8 cellular contexts compared by ENCODE assay signal in the genomic region with DNA sequence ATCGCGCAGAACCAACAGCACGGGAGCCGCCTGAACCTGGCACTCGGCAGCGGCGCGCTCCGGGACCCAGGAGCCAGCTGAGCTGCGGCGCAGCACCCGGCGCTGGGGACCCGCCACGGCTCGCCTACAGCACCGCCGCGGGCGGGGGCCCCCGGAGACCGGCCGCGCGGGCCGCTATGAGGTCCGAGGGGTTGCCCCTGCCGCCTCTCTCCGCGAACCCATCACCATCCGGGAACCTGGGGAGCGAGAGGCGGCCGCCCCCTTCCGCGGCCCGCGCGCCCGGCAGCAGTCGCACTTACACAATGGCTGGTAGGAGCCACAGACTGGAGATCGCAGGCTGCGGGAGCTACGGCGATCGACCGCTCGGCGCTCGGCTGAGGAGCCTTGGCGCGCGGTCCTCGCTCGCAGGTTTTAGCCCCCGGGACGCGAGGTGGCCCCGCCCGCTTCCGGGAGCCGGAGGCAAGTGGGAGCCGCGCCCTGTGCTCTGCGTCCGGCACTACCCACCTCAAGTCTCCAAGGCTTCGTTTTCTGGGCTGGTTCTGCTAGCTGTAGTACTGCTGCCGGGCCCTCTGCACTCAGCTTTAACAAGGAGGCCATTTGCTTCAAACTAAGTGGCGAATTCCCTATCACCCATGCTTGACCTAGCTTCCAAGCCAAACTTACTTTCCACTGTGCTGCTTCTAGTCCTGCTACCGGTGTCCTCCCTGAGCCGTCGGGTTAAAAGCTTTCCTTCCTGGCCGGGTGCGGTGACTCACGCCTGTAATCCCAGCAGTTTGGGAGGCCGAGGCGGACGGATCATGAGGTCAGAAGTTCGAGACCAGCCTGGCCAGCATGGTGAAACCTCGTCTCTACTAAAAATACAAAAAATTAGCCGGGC. TPM values are rescaled to one million over a fixed set of nuclear protein-coding genes. Genes with fewer than 3 reads are reported as not detected.
DNase-seq lines count a peak whose midpoint lies in the region; ATAC-seq and TF ChIP-seq lines count a peak whose summit lies in the region.

A gene (minus strand): TSS at position 386 of the 877 bp plus-strand sequence. CDS start 451 bp downstream, outside the sequence.

- no peak for TF ChIP-seq CTCF in mucosa of descending colon (IDR thresholded peaks at IDR 0.05)

- peaks cover 11% of the 10 kb centered on the region for H3K27me3 ChIP-seq in HUES64 (ENCODE audit: insufficient read depth, low read length)

- peak within 1 kb of the TSS; percentile 67; the same call in 1 of the 2 replicates for H3K27ac ChIP-seq in HUES64 (ENCODE audit: low read depth, low read length)
- peak within 1 kb of the TSS; percentile 82 for H3K27ac ChIP-seq in epithelial cell of prostate

- DNase-seq in DMS 273 (lab: John Stamatoyannopoulos, UW; ENCODE audit: unreplicated experiment) (peak; percentile 95), OCI-M1 (lab: John Stamatoyannopoulos, UW) (peak; percentile 87), activated T-cell treated with anti-CD3 and anti-CD28 coated beads for 48 hours (ENCODE audit: low read depth) (peak; percentile 90), epithelial cell of prostate (ENCODE audit: low read depth, low spot score) (peak; percentile 66), mucosa of descending colon (peak; percentile 93 to 97 (median 95))
- peak; percentile 64 to 80 for DNase-seq in stimulated activated CD8-positive, alpha-beta memory T cell treated with anti-CD3 and anti-CD28 coated beads, Interleukin-4, amount 100 ng/mL, for 1 hour (ENCODE audit: low read depth in 2 of 2, low spot score in 1 of 2)

- peak within 1 kb of the TSS; percentile 72 for H3K9ac ChIP-seq in HUES64 (ENCODE audit: low read depth, low read length)

- intact Hi-C loops in mucosa of descending colon (cut with DNase I, micrococcal nuclease), result no loop called here

- H3K36me3 ChIP-seq in HUES64 (ENCODE audit: insufficient read depth, low read length) (no peaks in the 10 kb centered on the region), mucosa of descending colon (ENCODE audit: low read depth) (no peaks in the 10 kb centered on the region)

- H3K9me3 ChIP-seq in HUES64 (ENCODE audit: insufficient read depth, low read depth, low read length), result no peaks in the 10 kb centered on the region
- no peaks in the 10 kb centered on the region for H3K9me3 ChIP-seq in mucosa of descending colon

- ATAC-seq in GM21447 (IDR thresholded peaks at IDR 0.05; ENCODE audit: unreplicated experiment), result peak; percentile 77
- ATAC-seq in mucosa of descending colon, result peak; percentile 97

- 7% methylated on average over 81 of the region's 81 CpGs for WGBS in HUES64

- peak within 1 kb of the TSS; percentile 76 for H3K4me3 ChIP-seq in HUES64 (ENCODE audit: low read length)
- peak within 1 kb of the TSS; percentile 60 for H3K4me3 ChIP-seq in mucosa of descending colon

- H3K4me1 ChIP-seq in HUES64 (ENCODE audit: insufficient read depth, low read length) (peaks cover 5% of the 10 kb centered on the region; the same call in 1 of the 2 replicates), mucosa of descending colon (ENCODE audit: low read depth) (peaks cover 4% of the 10 kb centered on the region)

RNA-seq across cellular contexts. Expression of the gene that starts here (rescaled TPM):
- 2.2 TPM for polyA plus RNA-seq in HUES64 (2013, experiment 1 of 2)
- 4.2 TPM for polyA plus RNA-seq in HUES64 (2013, experiment 2 of 2)
- total RNA-seq in mucosa of descending colon, result 10 to 100 TPM; 11.4 to 14.2 (median 13.3) TPM

Comparison
In these comparisons a context has a peak if more than half of its experiments do, and no peak if none do; other contexts are left out.
1. Peak in every context shown above with its lines: DNase-seq, ATAC-seq, H3K4me3 ChIP-seq and H3K27ac ChIP-seq.